12 cellular contexts compared by ENCODE assay signal in genomic region chr20:34334654-34335407, GRCh38. TPM values are rescaled to one million over a fixed set of nuclear protein-coding genes. Genes with fewer than 3 reads are reported as not detected.
DNase-seq lines count a peak whose midpoint lies in the region; ATAC-seq and TF ChIP-seq lines count a peak whose summit lies in the region.
"Had no signal": no experiment of that assay in that cellular context is flagged by ENCODE, and none has a peak within 500 bp of the region (broad histone marks: within the 10 kb centered on the region; RNA-seq: fewer than 3 reads in every experiment).

No MANE protein-coding gene starts in this region.

- POLR2A ChIA-PET in PC-9 (lab: Charles Lee; ENCODE audit: unreplicated experiment): interaction anchor here (0.9 to 1.3 kb wide), 3 partner anchors 20 to 41 kb away, joined by 6 to 11 read pairs (median 7); partner anchors contain the start of gene ITCH

- H3K27me3 Mint-ChIP-seq in nephron progenitor cell (ENCODE audit: low read depth, poor library complexity): no peaks in the 10 kb centered on the region
- H3K27me3 Mint-ChIP-seq in T-helper 2 cell treated with Interferon-gamma antibody and Interleukin-4, amounts not matched to agents 5 μg/mL and 100 μg/mL, for 36 hours (ENCODE audit: low read depth): no peaks in the 10 kb centered on the region
- H3K27me3 Mint-ChIP-seq: T-helper 17 cell had no signal

- H3F3A ChIP-seq in PC-9 (ENCODE audit: insufficient read depth, low read depth): peaks cover 38% of the 10 kb centered on the region

- no peaks in the 10 kb centered on the region for H4K20me1 ChIP-seq in BLaER1
- H4K20me1 ChIP-seq in PC-9 (ENCODE audit: insufficient read depth): no peaks in the 10 kb centered on the region

- no peak overlapping the region for H3K27ac ChIP-seq in BLaER1
- H3K27ac ChIP-seq in PC-9: peak overlapping the region; percentile 92
- H3K27ac ChIP-seq: adrenal gland, ovary had no signal

- H3K4me2 ChIP-seq in BLaER1 (peak overlapping the region; percentile 6; the same call in 1 of the 2 replicates), PC-9 (peak overlapping the region; percentile 50)

- intact Hi-C loops in PC-9 (cut with micrococcal nuclease; ENCODE audit: unreplicated experiment): loop anchor here (1.0 kb wide), 1 partner anchor 21 kb away; no protein-coding TSS in a partner anchor

- no peak overlapping the region; the same call in 1 of the 2 replicates for H3K9ac ChIP-seq in BLaER1

- H3K4me3 Mint-ChIP-seq in nephron progenitor cell: no peak overlapping the region
- H3K4me3 Mint-ChIP-seq in T-helper 2 cell treated with Interferon-gamma antibody and Interleukin-4, amounts not matched to agents 5 μg/mL and 100 μg/mL, for 36 hours: no peak overlapping the region
- H3K4me3 Mint-ChIP-seq: T-helper 17 cell had no signal

- 0 out of 2 replicates have a peak overlapping the region, but pooled peaks have one; percentile 26 for H2AFZ ChIP-seq in PC-9

- H3K4me3 ChIP-seq in BLaER1: no peak overlapping the region
- no peak overlapping the region for H3K4me3 ChIP-seq in PC-9
- no peak overlapping the region for H3K4me3 ChIP-seq in epithelial cell of esophagus (ENCODE audit: low read length)
- H3K4me3 ChIP-seq: adrenal gland, ovary had no signal

- no peaks in the 10 kb centered on the region for H3K36me3 Mint-ChIP-seq in nephron progenitor cell (ENCODE audit: low read depth)
- no peaks in the 10 kb centered on the region for H3K36me3 Mint-ChIP-seq in T-helper 2 cell treated with Interferon-gamma antibody and Interleukin-4, amounts not matched to agents 5 μg/mL and 100 μg/mL, for 36 hours (ENCODE audit: low read depth)

- no peak for TF ChIP-seq CTCF in PC-9 (conservative IDR thresholded peaks at IDR 0.05)
- no peak for TF ChIP-seq CTCF in epithelial cell of esophagus (IDR thresholded peaks at IDR 0.05; ENCODE audit: insufficient read depth, low read depth, low read length, missing control alignments)
- no peak for TF ChIP-seq CTCF in nephron progenitor cell (IDR thresholded peaks at IDR 0.05)

- no peak for ATAC-seq in GM19324 (IDR thresholded peaks at IDR 0.05; ENCODE audit: low FRiP score, unreplicated experiment)
- ATAC-seq: T-helper 17 cell had no signal

- CTCF ChIA-PET in PC-9 (lab: Charles Lee): interaction anchor here (0.5 to 1.4 kb wide), 3 partner anchors 22 to 84 kb away, joined by 3 to 17 read pairs (median 5); partner anchors contain the start of gene ITCH

- TSS peak; percentile 91 for BruUV-seq in PC-9 (replicated peaks; lab: Mats Ljungman, UMichigan)

- no peaks in the 10 kb centered on the region for H3K9me3 Mint-ChIP-seq in nephron progenitor cell
- no peaks in the 10 kb centered on the region for H3K9me3 Mint-ChIP-seq in T-helper 2 cell treated with Interferon-gamma antibody and Interleukin-4, amounts not matched to agents 5 μg/mL and 100 μg/mL, for 36 hours

- H3K9me2 ChIP-seq in PC-9 (ENCODE audit: insufficient read depth): no peaks in the 10 kb centered on the region

- H3K9me3 ChIP-seq in BLaER1: no peaks in the 10 kb centered on the region
- no peaks in the 10 kb centered on the region for H3K9me3 ChIP-seq in PC-9 (ENCODE audit: insufficient read depth, low read depth)
- H3K9me3 ChIP-seq: adrenal gland, ovary had no signal

- H3K79me2 ChIP-seq in PC-9 (ENCODE audit: low read depth): no peaks in the 10 kb centered on the region

- H3K4me1 Mint-ChIP-seq in nephron progenitor cell: peaks cover 30% of the 10 kb centered on the region
- no peaks in the 10 kb centered on the region for H3K4me1 Mint-ChIP-seq in T-helper 2 cell treated with Interferon-gamma antibody and Interleukin-4, amounts not matched to agents 5 μg/mL and 100 μg/mL, for 36 hours (ENCODE audit: low read depth)
- H3K4me1 Mint-ChIP-seq: T-helper 17 cell had no signal

- DNase-seq in PC-9 (peak; percentile 43 to 60), epithelial cell of esophagus (ENCODE audit: low read depth) (peak; percentile 36), nephron progenitor cell (no peak), NCI-H1930 (lab: John Stamatoyannopoulos, UW) (no peak), NCI-H510A treated with DMSO at 0.1 percent for 48 hours (lab: John Stamatoyannopoulos, UW) (no peak)
- no peak for DNase-seq in T-helper 2 cell treated with Interferon-gamma antibody and Interleukin-4, amounts not matched to agents 5 μg/mL and 100 μg/mL, for 36 hours (ENCODE audit: low spot score)
- DNase-seq: NCI-H2029, T-helper 17 cell had no signal

- H3K36me3 ChIP-seq in BLaER1 (no peaks in the 10 kb centered on the region), PC-9 (ENCODE audit: low read depth) (no peaks in the 10 kb centered on the region)
- H3K36me3 ChIP-seq: adrenal gland, ovary had no signal

- peaks cover 50% of the 10 kb centered on the region for H3K4me1 ChIP-seq in BLaER1
- H3K4me1 ChIP-seq in PC-9 (replicated peaks; ENCODE audit: insufficient read depth): peaks cover 40% of the 10 kb centered on the region

- H3K27me3 ChIP-seq in BLaER1: no peaks in the 10 kb centered on the region
- no peaks in the 10 kb centered on the region for H3K27me3 ChIP-seq in PC-9 (ENCODE audit: insufficient read depth, low read depth)
- H3K27me3 ChIP-seq: adrenal gland, ovary had no signal

- H3K27ac Mint-ChIP-seq in nephron progenitor cell: peak overlapping the region; percentile 36
- H3K27ac Mint-ChIP-seq in T-helper 2 cell treated with Interferon-gamma antibody and Interleukin-4, amounts not matched to agents 5 μg/mL and 100 μg/mL, for 36 hours: no peak overlapping the region
- H3K27ac Mint-ChIP-seq: T-helper 17 cell had no signal

RNA-seq across cellular contexts. Expression of gene ITCH, which starts 28.2 kb away (rescaled TPM):
- total RNA-seq in PC-9 (2021): 91.6 and 144 TPM in 2 replicates

RNA-seq across cellular contexts. Expression of gene AHCY, which starts 31.7 kb away (rescaled TPM):
- total RNA-seq in PC-9 (2021): 247 and 273 TPM in 2 replicates

Comparison
In these comparisons a context has a peak if more than half of its experiments do, and no peak if none do; other contexts are left out.
1. DNase-seq: peak in PC-9 (2 of 2) and epithelial cell of esophagus (single experiment); none in nephron progenitor cell (single experiment), NCI-H1930 (0 of 2), NCI-H510A treated with DMSO at 0.1 percent for 48 hours (single experiment) and T-helper 2 cell treated with Interferon-gamma antibody and Interleukin-4, amounts not matched to agents 5 μg/mL and 100 μg/mL, for 36 hours (single experiment).